ENCODE assay signal across 9 cellular contexts in genomic region chr7:137935849-137936508, GRCh38.
DNase-seq lines count a peak whose midpoint lies in the region; ATAC-seq and TF ChIP-seq lines count a peak whose summit lies in the region.
"Had no signal": no experiment of that assay in that cellular context is flagged by ENCODE, and none has a peak within 500 bp of the region (broad histone marks: within the 10 kb centered on the region; RNA-seq: fewer than 3 reads in every experiment).

No MANE protein-coding gene starts in this region.

- ATAC-seq in CD4-positive, alpha-beta T cell (ENCODE audit: poor library complexity): no peak
- ATAC-seq in HG02943 (IDR thresholded peaks at IDR 0.05; ENCODE audit: low read depth, unreplicated experiment): peak; percentile 52
- ATAC-seq in GM18505 (IDR thresholded peaks at IDR 0.05; ENCODE audit: unreplicated experiment): no peak
- ATAC-seq in GM18867 (IDR thresholded peaks at IDR 0.05; ENCODE audit: unreplicated experiment): no peak

- H3K9me3 ChIP-seq in CD4-positive, alpha-beta T cell (ENCODE audit: control insufficient read depth, low read length): no peaks in the 10 kb centered on the region
- H3K9me3 ChIP-seq in mononuclear cell (ENCODE audit: low read depth, low read length): no peaks in the 10 kb centered on the region

- no peak overlapping the region for H3K27ac ChIP-seq in CD4-positive, alpha-beta T cell (ENCODE audit: low read depth, low read length)
- H3K27ac ChIP-seq: VCaP had no signal

- POLR2A ChIA-PET in CD4-positive, alpha-beta T cell (lab: Charles Lee): interaction anchor here (1.0 to 5.1 kb wide), 2 partner anchors 64 to 817 kb away, joined by 3 to 35 read pairs; partner anchors contain the start of gene CREB3L2

- no peaks in the 10 kb centered on the region for H3K9me3 Mint-ChIP-seq in CD4-positive, alpha-beta T cell
- no peaks in the 10 kb centered on the region for H3K9me3 Mint-ChIP-seq in activated naive CD8-positive, alpha-beta T cell (ENCODE audit: low read depth)

- H3K4me1 ChIP-seq in mononuclear cell (ENCODE audit: insufficient read depth, low read length): peaks cover 49% of the 10 kb centered on the region

- TF ChIP-seq CTCF in CD4-positive, alpha-beta T cell (IDR thresholded peaks at IDR 0.05): no peak

- H3K4me1 Mint-ChIP-seq in CD4-positive, alpha-beta T cell (ENCODE audit: low read depth): peaks cover 48% of the 10 kb centered on the region
- H3K4me1 Mint-ChIP-seq in activated naive CD8-positive, alpha-beta T cell (ENCODE audit: low read depth): peaks cover 31% of the 10 kb centered on the region

- H3K4me3 ChIP-seq in mononuclear cell (ENCODE audit: low read length): peak overlapping the region; percentile 47

- H3K27ac Mint-ChIP-seq in CD4-positive, alpha-beta T cell: peak overlapping the region; percentile 86
- peak overlapping the region; percentile 66 for H3K27ac Mint-ChIP-seq in activated naive CD8-positive, alpha-beta T cell

- no peaks in the 10 kb centered on the region for H3K27me3 Mint-ChIP-seq in CD4-positive, alpha-beta T cell
- no peaks in the 10 kb centered on the region for H3K27me3 Mint-ChIP-seq in activated naive CD8-positive, alpha-beta T cell

- H3K36me3 Mint-ChIP-seq in CD4-positive, alpha-beta T cell (ENCODE audit: low read depth): peaks cover 13% of the 10 kb centered on the region
- H3K36me3 Mint-ChIP-seq in activated naive CD8-positive, alpha-beta T cell: peaks cover 6% of the 10 kb centered on the region

- CTCF ChIA-PET in CD4-positive, alpha-beta T cell (lab: Charles Lee): interaction anchor here (1.6 kb wide), 1 partner anchor 66 kb away, joined by 4 read pairs; the partner anchor contains the start of gene CREB3L2

- peak overlapping the region; percentile 71 for H3K4me3 Mint-ChIP-seq in CD4-positive, alpha-beta T cell
- H3K4me3 Mint-ChIP-seq in activated naive CD8-positive, alpha-beta T cell: peak overlapping the region; percentile 40

- intact Hi-C loops in CD4-positive, alpha-beta T cell (cut with DNase I, micrococcal nuclease): no loop called here

- TF ChIP-seq POLR2A in GM18505 (IDR thresholded peaks at IDR 0.05; ENCODE audit: borderline replicate concordance, extremely low read depth, insufficient read depth, insufficient read length): no peak

- H3K27me3 ChIP-seq in CD4-positive, alpha-beta T cell (ENCODE audit: control insufficient read depth, insufficient read depth, low read length): no peaks in the 10 kb centered on the region
- H3K27me3 ChIP-seq in mononuclear cell (ENCODE audit: insufficient read depth, low read length): no peaks in the 10 kb centered on the region

- DNase-seq in CD4-positive, alpha-beta T cell: peak in 1 of 10 experiments; percentile 1
- DNase-seq in NCI-H146 (lab: John Stamatoyannopoulos, UW) (no peak), NCI-H526 treated with DMSO at 0.1 percent for 48 hours (lab: John Stamatoyannopoulos, UW) (no peak)
